24 cellular contexts compared by ENCODE assay signal in the genomic region with DNA sequence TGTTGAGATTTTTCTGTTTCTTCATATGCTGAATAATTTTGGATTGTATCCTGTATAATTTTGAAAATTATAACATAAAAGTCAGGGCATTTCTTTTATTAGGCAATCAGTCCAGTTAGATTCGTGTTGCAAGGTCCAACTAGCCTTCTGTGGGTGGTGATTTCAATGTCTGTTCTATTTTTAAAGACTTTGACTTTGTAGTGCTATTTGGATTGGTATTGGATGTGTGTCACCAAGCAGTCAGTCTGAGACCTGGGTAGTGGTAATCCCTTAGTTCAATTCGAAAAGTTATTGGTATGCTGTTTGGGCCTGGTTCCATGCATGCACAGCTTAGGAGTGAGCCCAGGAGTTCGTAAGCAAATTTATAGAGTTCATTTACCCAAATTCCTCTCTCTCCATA.
"Had no signal": no experiment of that assay in that cellular context is flagged by ENCODE, and none has a peak within 500 bp of the region (broad histone marks: within the 10 kb centered on the region; RNA-seq: fewer than 3 reads in every experiment).

No MANE protein-coding gene starts in this region.

- ATAC-seq: activated CD4-positive, alpha-beta T cell treated with anti-CD3 and anti-CD28 coated beads for 36 hours; left lung; natural killer cell treated with Interleukin-12 subunit alpha and Interleukin-12 subunit beta and Interleukin-15 and Interleukin-18, amount 100 ng/mL, for 72 hours; pancreas; right lobe of liver; stimulated activated memory B cell treated with anti-CD40 and anti-IgM and Interleukin-4, amounts not matched to agents 10 μg/mL and 1 μg/mL and 100 μg/mL, for 72 hours; WTC11 had no signal

- H3K36me3 ChIP-seq: left lung, neutrophil, pancreas, right lobe of liver, stomach had no signal

- H3K27me3 Mint-ChIP-seq: activated naive CD8-positive, alpha-beta T cell treated with anti-CD3 and anti-CD28 coated beads, Interleukin-2, amount 10 ng/mL, durations not matched to agents 7 days and 5 days; dendritic cell treated with granulocyte-macrophage colony-stimulating factor and Interleukin-4, amounts not matched to agents 40 ng/mL and 50 ng/mL, for 4 days had no signal

- H3K4me2 ChIP-seq: smooth muscle cell had no signal

- H3K4me3 ChIP-seq: left lung, pancreas, right lobe of liver, smooth muscle cell, stomach had no signal

- H3K36me3 Mint-ChIP-seq: activated CD4-positive, alpha-beta memory T cell treated with anti-CD3 and anti-CD28 coated beads for 36 hours; activated naive CD8-positive, alpha-beta T cell treated with anti-CD3 and anti-CD28 coated beads, Interleukin-2, amount 10 ng/mL, durations not matched to agents 7 days and 5 days; mesothelial cell of epicardium; natural killer cell treated with Interleukin-12 subunit alpha and Interleukin-12 subunit beta and Interleukin-15 and Interleukin-18, amount 100 ng/mL, for 72 hours; stimulated activated memory B cell treated with anti-CD40 and anti-IgM and Interleukin-4, amounts not matched to agents 10 μg/mL and 1 μg/mL and 100 μg/mL, for 72 hours; WTC11 had no signal

- H3K27ac ChIP-seq: left lung, neutrophil, pancreas, right lobe of liver, stomach had no signal

- H3K27me3 ChIP-seq: left lung, neutrophil, pancreas, right lobe of liver, stomach had no signal

- H3K4me3 Mint-ChIP-seq: activated CD4-positive, alpha-beta memory T cell treated with anti-CD3 and anti-CD28 coated beads for 36 hours; activated CD4-positive, alpha-beta T cell treated with anti-CD3 and anti-CD28 coated beads for 36 hours; activated naive CD4-positive, alpha-beta T cell treated with anti-CD3 and anti-CD28 coated beads for 36 hours; activated naive CD8-positive, alpha-beta T cell treated with anti-CD3 and anti-CD28 coated beads, Interleukin-2, amount 10 ng/mL, durations not matched to agents 7 days and 5 days; dendritic cell treated with granulocyte-macrophage colony-stimulating factor and Interleukin-4, amounts not matched to agents 40 ng/mL and 50 ng/mL, for 4 days; mesothelial cell of epicardium; natural killer cell treated with Interleukin-12 subunit alpha and Interleukin-12 subunit beta and Interleukin-15 and Interleukin-18, amount 100 ng/mL, for 72 hours; stimulated activated memory B cell treated with anti-CD40 and anti-IgM and Interleukin-4, amounts not matched to agents 10 μg/mL and 1 μg/mL and 100 μg/mL, for 72 hours; T-helper 1 cell treated with Interleukin-12 subunit alpha and Interleukin-12 subunit beta and Interleukin-4 antibody, amounts not matched to agents 30 μg/mL and 1 μg/mL, for 36 hours; WTC11 had no signal

- DNase-seq: activated CD4-positive, alpha-beta memory T cell treated with anti-CD3 and anti-CD28 coated beads for 36 hours; activated CD4-positive, alpha-beta T cell treated with anti-CD3 and anti-CD28 coated beads for 36 hours; activated effector memory CD4-positive, alpha-beta T cell treated with Interleukin-2 at 50 U/mL for 16 hours; activated naive CD4-positive, alpha-beta T cell treated with anti-CD3 and anti-CD28 coated beads for 36 hours; activated naive CD8-positive, alpha-beta T cell treated with anti-CD3 and anti-CD28 coated beads, Interleukin-2, amount 10 ng/mL, durations not matched to agents 7 days and 5 days; activated T-cell treated with anti-CD3 and anti-CD28 coated beads, Interleukin-2, amount 50 U/mL, for 48 hours; amygdala; effector CD4-positive, alpha-beta T cell; foreskin melanocyte; left lung; pancreas; right lobe of liver; stimulated activated CD4-positive, alpha-beta T cell treated with anti-CD3 and anti-CD28 coated beads, Interleukin-15, amount 100 ng/mL, for 24 hours; stomach; T1000; trophoblast cell had no signal

- H3K4me1 ChIP-seq: pancreas, right lobe of liver had no signal

- H3K27ac Mint-ChIP-seq: activated CD4-positive, alpha-beta memory T cell treated with anti-CD3 and anti-CD28 coated beads for 36 hours; activated CD4-positive, alpha-beta T cell treated with anti-CD3 and anti-CD28 coated beads for 36 hours; activated naive CD4-positive, alpha-beta T cell treated with anti-CD3 and anti-CD28 coated beads for 36 hours; activated naive CD8-positive, alpha-beta T cell treated with anti-CD3 and anti-CD28 coated beads, Interleukin-2, amount 10 ng/mL, durations not matched to agents 7 days and 5 days; dendritic cell treated with granulocyte-macrophage colony-stimulating factor and Interleukin-4, amounts not matched to agents 40 ng/mL and 50 ng/mL, for 4 days; mesothelial cell of epicardium; natural killer cell treated with Interleukin-12 subunit alpha and Interleukin-12 subunit beta and Interleukin-15 and Interleukin-18, amount 100 ng/mL, for 72 hours; stimulated activated memory B cell treated with anti-CD40 and anti-IgM and Interleukin-4, amounts not matched to agents 10 μg/mL and 1 μg/mL and 100 μg/mL, for 72 hours; T-helper 1 cell treated with Interleukin-12 subunit alpha and Interleukin-12 subunit beta and Interleukin-4 antibody, amounts not matched to agents 30 μg/mL and 1 μg/mL, for 36 hours; WTC11 had no signal

- H3K9me3 Mint-ChIP-seq: activated CD4-positive, alpha-beta memory T cell treated with anti-CD3 and anti-CD28 coated beads for 36 hours; activated naive CD4-positive, alpha-beta T cell treated with anti-CD3 and anti-CD28 coated beads for 36 hours; activated naive CD8-positive, alpha-beta T cell treated with anti-CD3 and anti-CD28 coated beads, Interleukin-2, amount 10 ng/mL, durations not matched to agents 7 days and 5 days; dendritic cell treated with granulocyte-macrophage colony-stimulating factor and Interleukin-4, amounts not matched to agents 40 ng/mL and 50 ng/mL, for 4 days; natural killer cell treated with Interleukin-12 subunit alpha and Interleukin-12 subunit beta and Interleukin-15 and Interleukin-18, amount 100 ng/mL, for 72 hours; T-helper 1 cell treated with Interleukin-12 subunit alpha and Interleukin-12 subunit beta and Interleukin-4 antibody, amounts not matched to agents 30 μg/mL and 1 μg/mL, for 36 hours; WTC11 had no signal

- H3K9me3 ChIP-seq: left lung, neutrophil, pancreas, right lobe of liver, stomach had no signal

- H3K4me1 Mint-ChIP-seq: activated CD4-positive, alpha-beta T cell treated with anti-CD3 and anti-CD28 coated beads for 36 hours; activated naive CD8-positive, alpha-beta T cell treated with anti-CD3 and anti-CD28 coated beads, Interleukin-2, amount 10 ng/mL, durations not matched to agents 7 days and 5 days; stimulated activated memory B cell treated with anti-CD40 and anti-IgM and Interleukin-4, amounts not matched to agents 10 μg/mL and 1 μg/mL and 100 μg/mL, for 72 hours had no signal
